1 cellular context compared by ENCODE assay signal in genomic region chr21:46153259-46154154, GRCh38.
TF ChIP-seq lines count a peak whose summit lies in the region.

No MANE protein-coding gene starts in this region.

TF ChIP-seq in HepG2, 621 proteins besides CTCF, POLR2A, EP300 and RAD21 (continued from another document and continues in another):
- TF ChIP-seq NFAT5 (CRISPR knock-in tag; IDR thresholded peaks at IDR 0.05) (no peak), BATF2 (CRISPR knock-in tag; IDR thresholded peaks at IDR 0.05) (no peak), FOXP4 (CRISPR knock-in tag; IDR thresholded peaks at IDR 0.05) (peak; percentile 57), GMEB1 (CRISPR knock-in tag; IDR thresholded peaks at IDR 0.05; ENCODE audit: borderline replicate concordance) (no peak), NRL (CRISPR knock-in tag; IDR thresholded peaks at IDR 0.05; ENCODE audit: borderline replicate concordance) (peak; percentile 50), DMTF1 (CRISPR knock-in tag; IDR thresholded peaks at IDR 0.05) (no peak), MXD3 (CRISPR knock-in tag; IDR thresholded peaks at IDR 0.05) (peak; percentile 62; the same call in 1 of the 2 replicates), MEIS2 (CRISPR knock-in tag; IDR thresholded peaks at IDR 0.05) (peak; percentile 53; the same call in 1 of the 2 replicates), PHB2 (IDR thresholded peaks at IDR 0.05; ENCODE audit: partially characterized antibody) (no peak), ZNF576 (CRISPR knock-in tag; IDR thresholded peaks at IDR 0.05) (no peak), MTA1 (CRISPR knock-in tag; IDR thresholded peaks at IDR 0.05; ENCODE audit: borderline replicate concordance) (peak; percentile 62; the same call in 1 of the 2 replicates), HNF1B (CRISPR knock-in tag; IDR thresholded peaks at IDR 0.05) (no peak), KAT2B (IDR thresholded peaks at IDR 0.05; ENCODE audit: borderline replicate concordance, low read depth, low read length) (no peak), ZNF503 (CRISPR knock-in tag; IDR thresholded peaks at IDR 0.05) (peak; percentile 49; the same call in 1 of the 2 replicates), ZNF740 (CRISPR knock-in tag; IDR thresholded peaks at IDR 0.05) (no peak), ZNF761 (CRISPR knock-in tag; conservative IDR thresholded peaks at IDR 0.05) (0 out of 2 replicates have a peak, but pooled peaks have one; percentile 51), NFE2 (CRISPR knock-in tag; IDR thresholded peaks at IDR 0.05) (no peak), MAZ (IDR thresholded peaks at IDR 0.05; ENCODE audit: borderline replicate concordance, low read depth, low read length) (peak; percentile 31; the same call in 1 of the 2 replicates), MAZ (CRISPR knock-in tag; IDR thresholded peaks at IDR 0.05; ENCODE audit: low read depth) (peak; percentile 55), NFRKB (IDR thresholded peaks at IDR 0.05) (no peak), ZFP91 (CRISPR knock-in tag; IDR thresholded peaks at IDR 0.05; ENCODE audit: borderline replicate concordance) (peak; percentile 55; the same call in 1 of the 2 replicates), ZNF232 (CRISPR knock-in tag; IDR thresholded peaks at IDR 0.05; ENCODE audit: borderline replicate concordance) (no peak), TARDBP (CRISPR knock-in tag; IDR thresholded peaks at IDR 0.05) (peak; percentile 75; the same call in 1 of the 2 replicates), LCORL (IDR thresholded peaks at IDR 0.05) (no peak), LCORL (CRISPR knock-in tag; IDR thresholded peaks at IDR 0.05) (peak; percentile 89), HNF4G (IDR thresholded peaks at IDR 0.05; ENCODE audit: borderline replicate concordance, low read depth, low read length) (peak; percentile 50; the same call in 1 of the 2 replicates), HNF4G (CRISPR knock-in tag; IDR thresholded peaks at IDR 0.05; ENCODE audit: borderline replicate concordance, low read depth) (0 out of 2 replicates have a peak, but pooled peaks have one; percentile 19), ZFP90 (CRISPR knock-in tag; IDR thresholded peaks at IDR 0.05; ENCODE audit: borderline replicate concordance) (no peak), MXD4 (CRISPR knock-in tag; IDR thresholded peaks at IDR 0.05) (0 out of 2 replicates have a peak, but pooled peaks have one; percentile 37), IKZF4 (CRISPR knock-in tag; IDR thresholded peaks at IDR 0.05; ENCODE audit: borderline replicate concordance, low read depth, not compliant biosample characterization) (no peak), FOXJ3 (CRISPR knock-in tag; IDR thresholded peaks at IDR 0.05; ENCODE audit: borderline replicate concordance) (0 out of 2 replicates have a peak, but pooled peaks have one; percentile 25), RCOR2 (CRISPR knock-in tag; IDR thresholded peaks at IDR 0.05) (0 out of 2 replicates have a peak, but pooled peaks have one; percentile 36), KLF15 (CRISPR knock-in tag; IDR thresholded peaks at IDR 0.05; ENCODE audit: borderline replicate concordance) (no peak), HMG20B (CRISPR knock-in tag; conservative IDR thresholded peaks at IDR 0.05) (no peak), ZBTB7B (CRISPR knock-in tag; IDR thresholded peaks at IDR 0.05) (peak; percentile 74; the same call in 1 of the 2 replicates), ADNP (CRISPR knock-in tag; IDR thresholded peaks at IDR 0.05) (no peak), ZNF83 (CRISPR knock-in tag; IDR thresholded peaks at IDR 0.05; ENCODE audit: borderline replicate concordance) (0 out of 2 replicates have a peak, but pooled peaks have one; percentile 22), ATAD3A (CRISPR knock-in tag; IDR thresholded peaks at IDR 0.05) (no peak)
